ENCODE assay signal across 12 cellular contexts in genomic region chr3:29515451-29515850, GRCh38.
A peak's percentile ranks its signal among the peaks of the same experiment; 100 is the strongest.
DNase-seq lines count a peak whose midpoint lies in the region; ATAC-seq and TF ChIP-seq lines count a peak whose summit lies in the region.
"Had no signal": no experiment of that assay in that cellular context is flagged by ENCODE, and none has a peak within 500 bp of the region (broad histone marks: within the 10 kb centered on the region; RNA-seq: fewer than 3 reads in every experiment).

No MANE protein-coding gene starts in this region.

- no peak for TF ChIP-seq POLR2A in testis (IDR thresholded peaks at IDR 0.05)

- intact Hi-C loops in aorta (cut with DNase I) (no loop called here), testis (cut with DNase I; ENCODE audit: low total_unique reads) (no loop called here)

- peak; percentile 70 for ATAC-seq in stimulated activated naive CD8-positive, alpha-beta T cell treated with anti-CD3 and anti-CD28 coated beads, Interleukin-15, amount 100 ng/mL, for 72 hours
- ATAC-seq in stimulated activated naive CD8-positive, alpha-beta T cell treated with anti-CD3 and anti-CD28 coated beads, Interleukin-15, Interleukin-2, amounts not matched to agents 100 U/mL and 50 U/mL, for 24 hours = no peak
- ATAC-seq in aorta (ENCODE audit: low FRiP score) (peak; percentile 28), HG03521 (IDR thresholded peaks at IDR 0.05; ENCODE audit: unreplicated experiment) (no peak)
- ATAC-seq: T-helper 17 cell had no signal

- peaks cover 7% of the 10 kb centered on the region for H3K4me1 Mint-ChIP-seq in stimulated activated naive CD8-positive, alpha-beta T cell treated with anti-CD3 and anti-CD28 coated beads, Interleukin-15, amount 100 ng/mL, for 72 hours
- H3K4me1 Mint-ChIP-seq: activated naive CD4-positive, alpha-beta T cell treated with anti-CD3 and anti-CD28 coated beads, Interleukin-2, amount 50 U/mL, for 24 hours; T-helper 17 cell had no signal

- H3K36me3 ChIP-seq in HUES64 (ENCODE audit: insufficient read depth, low read length) (no peaks in the 10 kb centered on the region), aorta (ENCODE audit: control insufficient read depth in 1 of 2, insufficient read depth in 2 of 2, low read length in 1 of 2) (no peaks in the 10 kb centered on the region), testis (ENCODE audit: low read depth, missing control alignments) (no peaks in the 10 kb centered on the region)
- H3K36me3 ChIP-seq: heart right ventricle had no signal

- H3K27ac Mint-ChIP-seq in stimulated activated naive CD8-positive, alpha-beta T cell treated with anti-CD3 and anti-CD28 coated beads, Interleukin-15, amount 100 ng/mL, for 72 hours = no peak overlapping the region
- H3K27ac Mint-ChIP-seq: activated naive CD4-positive, alpha-beta T cell treated with anti-CD3 and anti-CD28 coated beads, Interleukin-2, amount 50 U/mL, for 24 hours; T-helper 17 cell had no signal

- H3K9me3 Mint-ChIP-seq in stimulated activated naive CD8-positive, alpha-beta T cell treated with anti-CD3 and anti-CD28 coated beads, Interleukin-15, amount 100 ng/mL, for 72 hours = no peaks in the 10 kb centered on the region

- H3K9me3 ChIP-seq in HUES64 (ENCODE audit: insufficient read depth, low read depth, low read length) = no peaks in the 10 kb centered on the region
- H3K9me3 ChIP-seq in aorta (ENCODE audit: control insufficient read depth, low read length) = no peaks in the 10 kb centered on the region
- H3K9me3 ChIP-seq in testis = no peaks in the 10 kb centered on the region
- H3K9me3 ChIP-seq: heart right ventricle had no signal

- TF ChIP-seq CTCF in testis (IDR thresholded peaks at IDR 0.05) = no peak

- H3K27ac ChIP-seq in HUES64 (ENCODE audit: low read depth, low read length) (peak overlapping the region; percentile 70; the same call in 1 of the 2 replicates), epithelial cell of prostate (peak overlapping the region; percentile 12), aorta (ENCODE audit: low read depth in 1 of 2, low read length in 2 of 2) (no peak overlapping the region), testis (no peak overlapping the region)

- peaks cover 17% of the 10 kb centered on the region for H3K27me3 Mint-ChIP-seq in stimulated activated naive CD8-positive, alpha-beta T cell treated with anti-CD3 and anti-CD28 coated beads, Interleukin-15, amount 100 ng/mL, for 72 hours
- H3K27me3 Mint-ChIP-seq: activated naive CD4-positive, alpha-beta T cell treated with anti-CD3 and anti-CD28 coated beads, Interleukin-2, amount 50 U/mL, for 24 hours; T-helper 17 cell had no signal

- no peak overlapping the region for H3K4me3 ChIP-seq in HUES64 (ENCODE audit: low read length)
- no peak overlapping the region for H3K4me3 ChIP-seq in aorta (ENCODE audit: low read length in 2 of 2)
- no peak overlapping the region for H3K4me3 ChIP-seq in testis
- H3K4me3 ChIP-seq: heart right ventricle had no signal

- DNase-seq in stimulated activated naive CD8-positive, alpha-beta T cell treated with anti-CD3 and anti-CD28 coated beads, Interleukin-15, amount 100 ng/mL, for 72 hours = no peak
- no peak for DNase-seq in stimulated activated naive CD8-positive, alpha-beta T cell treated with anti-CD3 and anti-CD28 coated beads, Interleukin-15, Interleukin-2, amounts not matched to agents 100 U/mL and 50 U/mL, for 24 hours
- peak; percentile 53 for DNase-seq in epithelial cell of prostate (ENCODE audit: low read depth, low spot score)
- DNase-seq in aorta = no peak
- no peak for DNase-seq in ACHN
- no peak for DNase-seq in testis
- DNase-seq: C1 segment of cervical spinal cord, heart right ventricle, T-helper 17 cell had no signal

- H3K27me3 ChIP-seq in HUES64 (ENCODE audit: insufficient read depth, low read length) = no peaks in the 10 kb centered on the region
- no peaks in the 10 kb centered on the region for H3K27me3 ChIP-seq in aorta (ENCODE audit: control insufficient read depth in 1 of 2, insufficient read depth in 2 of 2, low read length in 1 of 2)
- no peaks in the 10 kb centered on the region for H3K27me3 ChIP-seq in testis
- H3K27me3 ChIP-seq: heart right ventricle had no signal

- no peak overlapping the region for H3K9ac ChIP-seq in HUES64 (ENCODE audit: low read depth, low read length)

- H3K4me3 Mint-ChIP-seq in stimulated activated naive CD8-positive, alpha-beta T cell treated with anti-CD3 and anti-CD28 coated beads, Interleukin-15, amount 100 ng/mL, for 72 hours = no peak overlapping the region
- H3K4me3 Mint-ChIP-seq: activated naive CD4-positive, alpha-beta T cell treated with anti-CD3 and anti-CD28 coated beads, Interleukin-2, amount 50 U/mL, for 24 hours; T-helper 17 cell had no signal

- 44% methylated on average over 2 of the region's 2 CpGs for WGBS in HUES64
- WGBS in aorta, 2 donors = 22 to 25% methylated on average over 2 of the region's 2 CpGs
- 57 to 61% methylated on average over 2 of the region's 2 CpGs for WGBS in testis, 2 donors

- in situ Hi-C loops in ACHN (cut with HindIII; ENCODE audit: low pct_ligation_motif_present, low pct_unique_long_range_greater_than_20kb, low sequenced_read_pairs) = no loop called here

- H3K4me1 ChIP-seq in HUES64 (ENCODE audit: insufficient read depth, low read length) (peaks cover 20% of the 10 kb centered on the region), aorta (ENCODE audit: control insufficient read depth in 1 of 2, insufficient read depth in 2 of 2, low read length in 2 of 2) (peaks cover 3 to 10% of the 10 kb centered on the region in 2 donors), testis (peaks cover 9% of the 10 kb centered on the region)

Comparison
In these comparisons a context has a peak if more than half of its experiments do, and no peak if none do; other contexts are left out.
1. ATAC-seq: peak in stimulated activated naive CD8-positive, alpha-beta T cell treated with anti-CD3 and anti-CD28 coated beads, Interleukin-15, amount 100 ng/mL, for 72 hours (single experiment) and aorta (single experiment); none in stimulated activated naive CD8-positive, alpha-beta T cell treated with anti-CD3 and anti-CD28 coated beads, Interleukin-15, Interleukin-2, amounts not matched to agents 100 U/mL and 50 U/mL, for 24 hours (single experiment) and HG03521 (single experiment).
2. H3K27ac ChIP-seq: peak in HUES64 (single experiment) and epithelial cell of prostate (single experiment); none in aorta (0 of 2) and testis (0 of 2).